Comparison of ENCODE assay signal across 1 cellular context in the genomic region with DNA sequence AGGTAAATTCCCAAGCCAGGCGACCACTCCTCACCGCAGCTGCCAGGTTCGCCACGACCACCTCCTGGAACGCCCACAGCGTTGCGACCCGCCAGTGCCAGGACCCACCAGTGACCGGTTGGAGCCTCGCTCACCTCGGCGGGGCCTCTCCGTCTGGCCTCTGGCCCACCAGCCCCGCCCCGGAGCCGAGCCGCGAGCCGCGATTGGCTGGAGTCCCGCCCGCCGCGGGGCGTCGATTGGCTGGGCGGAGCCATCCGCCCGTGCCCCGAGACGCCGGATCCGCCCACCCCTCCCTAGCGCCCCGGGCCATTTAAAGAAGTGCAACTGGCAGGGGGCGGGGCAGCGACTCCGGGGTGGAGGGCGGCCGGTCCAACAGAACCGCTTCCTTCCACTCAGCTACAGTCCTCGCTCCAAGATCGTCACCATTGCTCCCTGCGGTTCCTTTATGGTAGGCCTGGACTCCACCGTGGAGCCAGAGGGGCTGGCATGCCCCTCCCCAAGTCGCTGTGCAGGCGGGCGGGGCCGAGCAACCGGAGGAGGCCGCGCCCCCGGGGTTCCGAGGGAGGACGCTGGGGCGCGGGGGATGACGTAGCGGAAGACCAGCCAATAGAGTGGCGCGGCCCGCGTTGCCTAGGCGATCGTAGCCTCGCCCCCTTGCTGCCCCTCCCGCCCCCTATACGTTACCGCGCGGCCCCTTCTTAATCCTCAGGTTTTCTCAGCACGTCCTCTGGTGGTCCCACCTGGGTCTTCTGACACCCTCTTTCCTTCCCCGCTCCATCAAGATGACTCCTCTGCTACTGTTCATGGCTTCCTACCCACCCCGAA.
A peak's percentile ranks its signal among the peaks of the same experiment; 100 is the strongest.
TF ChIP-seq lines count a peak whose summit lies in the region.

A gene with protein sequence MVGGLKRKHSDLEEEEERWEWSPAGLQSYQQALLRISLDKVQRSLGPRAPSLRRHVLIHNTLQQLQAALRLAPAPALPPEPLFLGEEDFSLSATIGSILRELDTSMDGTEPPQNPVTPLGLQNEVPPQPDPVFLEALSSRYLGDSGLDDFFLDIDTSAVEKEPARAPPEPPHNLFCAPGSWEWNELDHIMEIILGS (minus strand): TSS at position 155 of the 825 bp plus-strand sequence. CDS start 2,255 bp downstream, outside the sequence.

TF ChIP-seq in HepG2, 621 proteins besides CTCF, POLR2A, EP300 and RAD21 (continued from another document and continues in another):
- TF ChIP-seq, protein P1, sequence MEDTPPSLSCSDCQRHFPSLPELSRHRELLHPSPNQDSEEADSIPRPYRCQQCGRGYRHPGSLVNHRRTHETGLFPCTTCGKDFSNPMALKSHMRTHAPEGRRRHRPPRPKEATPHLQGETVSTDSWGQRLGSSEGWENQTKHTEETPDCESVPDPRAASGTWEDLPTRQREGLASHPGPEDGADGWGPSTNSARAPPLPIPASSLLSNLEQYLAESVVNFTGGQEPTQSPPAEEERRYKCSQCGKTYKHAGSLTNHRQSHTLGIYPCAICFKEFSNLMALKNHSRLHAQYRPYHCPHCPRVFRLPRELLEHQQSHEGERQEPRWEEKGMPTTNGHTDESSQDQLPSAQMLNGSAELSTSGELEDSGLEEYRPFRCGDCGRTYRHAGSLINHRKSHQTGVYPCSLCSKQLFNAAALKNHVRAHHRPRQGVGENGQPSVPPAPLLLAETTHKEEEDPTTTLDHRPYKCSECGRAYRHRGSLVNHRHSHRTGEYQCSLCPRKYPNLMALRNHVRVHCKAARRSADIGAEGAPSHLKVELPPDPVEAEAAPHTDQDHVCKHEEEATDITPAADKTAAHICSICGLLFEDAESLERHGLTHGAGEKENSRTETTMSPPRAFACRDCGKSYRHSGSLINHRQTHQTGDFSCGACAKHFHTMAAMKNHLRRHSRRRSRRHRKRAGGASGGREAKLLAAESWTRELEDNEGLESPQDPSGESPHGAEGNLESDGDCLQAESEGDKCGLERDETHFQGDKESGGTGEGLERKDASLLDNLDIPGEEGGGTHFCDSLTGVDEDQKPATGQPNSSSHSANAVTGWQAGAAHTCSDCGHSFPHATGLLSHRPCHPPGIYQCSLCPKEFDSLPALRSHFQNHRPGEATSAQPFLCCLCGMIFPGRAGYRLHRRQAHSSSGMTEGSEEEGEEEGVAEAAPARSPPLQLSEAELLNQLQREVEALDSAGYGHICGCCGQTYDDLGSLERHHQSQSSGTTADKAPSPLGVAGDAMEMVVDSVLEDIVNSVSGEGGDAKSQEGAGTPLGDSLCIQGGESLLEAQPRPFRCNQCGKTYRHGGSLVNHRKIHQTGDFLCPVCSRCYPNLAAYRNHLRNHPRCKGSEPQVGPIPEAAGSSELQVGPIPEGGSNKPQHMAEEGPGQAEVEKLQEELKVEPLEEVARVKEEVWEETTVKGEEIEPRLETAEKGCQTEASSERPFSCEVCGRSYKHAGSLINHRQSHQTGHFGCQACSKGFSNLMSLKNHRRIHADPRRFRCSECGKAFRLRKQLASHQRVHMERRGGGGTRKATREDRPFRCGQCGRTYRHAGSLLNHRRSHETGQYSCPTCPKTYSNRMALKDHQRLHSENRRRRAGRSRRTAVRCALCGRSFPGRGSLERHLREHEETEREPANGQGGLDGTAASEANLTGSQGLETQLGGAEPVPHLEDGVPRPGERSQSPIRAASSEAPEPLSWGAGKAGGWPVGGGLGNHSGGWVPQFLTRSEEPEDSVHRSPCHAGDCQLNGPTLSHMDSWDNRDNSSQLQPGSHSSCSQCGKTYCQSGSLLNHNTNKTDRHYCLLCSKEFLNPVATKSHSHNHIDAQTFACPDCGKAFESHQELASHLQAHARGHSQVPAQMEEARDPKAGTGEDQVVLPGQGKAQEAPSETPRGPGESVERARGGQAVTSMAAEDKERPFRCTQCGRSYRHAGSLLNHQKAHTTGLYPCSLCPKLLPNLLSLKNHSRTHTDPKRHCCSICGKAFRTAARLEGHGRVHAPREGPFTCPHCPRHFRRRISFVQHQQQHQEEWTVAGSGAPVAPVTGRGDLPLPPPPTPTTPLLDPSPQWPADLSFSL (CRISPR knock-in tag; IDR thresholded peaks at IDR 0.05), result no peak
- TF ChIP-seq HOXD1 (CRISPR knock-in tag; IDR thresholded peaks at IDR 0.05) (peak; percentile 47; the same call in 1 of the 2 replicates), HMG20A (CRISPR knock-in tag; IDR thresholded peaks at IDR 0.05; ENCODE audit: borderline replicate concordance) (no peak), FIP1L1 (IDR thresholded peaks at IDR 0.05; ENCODE audit: borderline replicate concordance, insufficient read depth, low read depth, low read length) (no peak), ZNF292 (CRISPR knock-in tag; IDR thresholded peaks at IDR 0.05; ENCODE audit: borderline replicate concordance, low read depth) (0 out of 2 replicates have a peak, but pooled peaks have one; percentile 27), ZNF260 (CRISPR knock-in tag; IDR thresholded peaks at IDR 0.05; ENCODE audit: borderline replicate concordance, low read depth) (no peak), ZNF326 (CRISPR knock-in tag; IDR thresholded peaks at IDR 0.05; ENCODE audit: borderline replicate concordance) (no peak), GABPB1 (CRISPR knock-in tag; IDR thresholded peaks at IDR 0.05) (peak; percentile 81), RNF2 (conservative IDR thresholded peaks at IDR 0.05; ENCODE audit: low read depth) (no peak), ZSCAN9 (CRISPR knock-in tag; IDR thresholded peaks at IDR 0.05; ENCODE audit: borderline replicate concordance) (no peak), ERF (CRISPR knock-in tag; IDR thresholded peaks at IDR 0.05) (peak; percentile 60; the same call in 1 of the 2 replicates), ZNF230 (CRISPR knock-in tag; IDR thresholded peaks at IDR 0.05) (peak; percentile 64; the same call in 1 of the 2 replicates), POLR2AphosphoS5 (IDR thresholded peaks at IDR 0.05; ENCODE audit: low read depth, low read length) (peak; percentile 91), ZC3H4 (CRISPR knock-in tag; IDR thresholded peaks at IDR 0.05; ENCODE audit: borderline replicate concordance) (no peak), ZNF207 (IDR thresholded peaks at IDR 0.05; ENCODE audit: borderline replicate concordance) (no peak), AGO2 (optimal IDR thresholded peaks at IDR 0.05; ENCODE audit: low read depth, low read length) (peak; percentile 15), ZNF839 (CRISPR knock-in tag; IDR thresholded peaks at IDR 0.05; ENCODE audit: borderline replicate concordance) (0 out of 2 replicates have a peak, but pooled peaks have one; percentile 20), KMT2B (CRISPR knock-in tag; IDR thresholded peaks at IDR 0.05) (no peak), ZNF160 (CRISPR knock-in tag; IDR thresholded peaks at IDR 0.05) (peak; percentile 68; the same call in 1 of the 2 replicates), ZNF510 (CRISPR knock-in tag; IDR thresholded peaks at IDR 0.05; ENCODE audit: low read depth) (no peak), ZNF850 (CRISPR knock-in tag; conservative IDR thresholded peaks at IDR 0.05) (no peak), ZNF124 (CRISPR knock-in tag; IDR thresholded peaks at IDR 0.05) (0 out of 2 replicates have a peak, but pooled peaks have one; percentile 15), SMAD1 (CRISPR knock-in tag; IDR thresholded peaks at IDR 0.05; ENCODE audit: borderline replicate concordance, low read depth) (no peak), KLF13 (CRISPR knock-in tag; IDR thresholded peaks at IDR 0.05) (no peak; the same call in 1 of the 2 replicates), TARDBP (CRISPR knock-in tag; IDR thresholded peaks at IDR 0.05) (peak; percentile 34; the same call in 1 of the 2 replicates), PHF21A (CRISPR knock-in tag; IDR thresholded peaks at IDR 0.05) (peak; percentile 75)
- TF ChIP-seq, protein P2, sequence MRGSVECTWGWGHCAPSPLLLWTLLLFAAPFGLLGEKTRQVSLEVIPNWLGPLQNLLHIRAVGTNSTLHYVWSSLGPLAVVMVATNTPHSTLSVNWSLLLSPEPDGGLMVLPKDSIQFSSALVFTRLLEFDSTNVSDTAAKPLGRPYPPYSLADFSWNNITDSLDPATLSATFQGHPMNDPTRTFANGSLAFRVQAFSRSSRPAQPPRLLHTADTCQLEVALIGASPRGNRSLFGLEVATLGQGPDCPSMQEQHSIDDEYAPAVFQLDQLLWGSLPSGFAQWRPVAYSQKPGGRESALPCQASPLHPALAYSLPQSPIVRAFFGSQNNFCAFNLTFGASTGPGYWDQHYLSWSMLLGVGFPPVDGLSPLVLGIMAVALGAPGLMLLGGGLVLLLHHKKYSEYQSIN (CRISPR knock-in tag; IDR thresholded peaks at IDR 0.05; ENCODE audit: borderline replicate concordance), result no peak
- TF ChIP-seq, protein P3, sequence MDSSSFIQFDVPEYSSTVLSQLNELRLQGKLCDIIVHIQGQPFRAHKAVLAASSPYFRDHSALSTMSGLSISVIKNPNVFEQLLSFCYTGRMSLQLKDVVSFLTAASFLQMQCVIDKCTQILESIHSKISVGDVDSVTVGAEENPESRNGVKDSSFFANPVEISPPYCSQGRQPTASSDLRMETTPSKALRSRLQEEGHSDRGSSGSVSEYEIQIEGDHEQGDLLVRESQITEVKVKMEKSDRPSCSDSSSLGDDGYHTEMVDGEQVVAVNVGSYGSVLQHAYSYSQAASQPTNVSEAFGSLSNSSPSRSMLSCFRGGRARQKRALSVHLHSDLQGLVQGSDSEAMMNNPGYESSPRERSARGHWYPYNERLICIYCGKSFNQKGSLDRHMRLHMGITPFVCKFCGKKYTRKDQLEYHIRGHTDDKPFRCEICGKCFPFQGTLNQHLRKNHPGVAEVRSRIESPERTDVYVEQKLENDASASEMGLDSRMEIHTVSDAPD (CRISPR knock-in tag; IDR thresholded peaks at IDR 0.05), result no peak
- TF ChIP-seq, protein P4, sequence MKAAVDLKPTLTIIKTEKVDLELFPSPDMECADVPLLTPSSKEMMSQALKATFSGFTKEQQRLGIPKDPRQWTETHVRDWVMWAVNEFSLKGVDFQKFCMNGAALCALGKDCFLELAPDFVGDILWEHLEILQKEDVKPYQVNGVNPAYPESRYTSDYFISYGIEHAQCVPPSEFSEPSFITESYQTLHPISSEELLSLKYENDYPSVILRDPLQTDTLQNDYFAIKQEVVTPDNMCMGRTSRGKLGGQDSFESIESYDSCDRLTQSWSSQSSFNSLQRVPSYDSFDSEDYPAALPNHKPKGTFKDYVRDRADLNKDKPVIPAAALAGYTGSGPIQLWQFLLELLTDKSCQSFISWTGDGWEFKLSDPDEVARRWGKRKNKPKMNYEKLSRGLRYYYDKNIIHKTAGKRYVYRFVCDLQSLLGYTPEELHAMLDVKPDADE (CRISPR knock-in tag; IDR thresholded peaks at IDR 0.05), result no peak; the same call in 1 of the 2 replicates
- TF ChIP-seq, protein P5, sequence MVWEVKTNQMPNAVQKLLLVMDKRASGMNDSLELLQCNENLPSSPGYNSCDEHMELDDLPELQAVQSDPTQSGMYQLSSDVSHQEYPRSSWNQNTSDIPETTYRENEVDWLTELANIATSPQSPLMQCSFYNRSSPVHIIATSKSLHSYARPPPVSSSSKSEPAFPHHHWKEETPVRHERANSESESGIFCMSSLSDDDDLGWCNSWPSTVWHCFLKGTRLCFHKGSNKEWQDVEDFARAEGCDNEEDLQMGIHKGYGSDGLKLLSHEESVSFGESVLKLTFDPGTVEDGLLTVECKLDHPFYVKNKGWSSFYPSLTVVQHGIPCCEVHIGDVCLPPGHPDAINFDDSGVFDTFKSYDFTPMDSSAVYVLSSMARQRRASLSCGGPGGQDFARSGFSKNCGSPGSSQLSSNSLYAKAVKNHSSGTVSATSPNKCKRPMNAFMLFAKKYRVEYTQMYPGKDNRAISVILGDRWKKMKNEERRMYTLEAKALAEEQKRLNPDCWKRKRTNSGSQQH (CRISPR knock-in tag; IDR thresholded peaks at IDR 0.05; ENCODE audit: low read depth), result 0 out of 2 replicates have a peak, but pooled peaks have one; percentile 47
- TF ChIP-seq, protein P6, sequence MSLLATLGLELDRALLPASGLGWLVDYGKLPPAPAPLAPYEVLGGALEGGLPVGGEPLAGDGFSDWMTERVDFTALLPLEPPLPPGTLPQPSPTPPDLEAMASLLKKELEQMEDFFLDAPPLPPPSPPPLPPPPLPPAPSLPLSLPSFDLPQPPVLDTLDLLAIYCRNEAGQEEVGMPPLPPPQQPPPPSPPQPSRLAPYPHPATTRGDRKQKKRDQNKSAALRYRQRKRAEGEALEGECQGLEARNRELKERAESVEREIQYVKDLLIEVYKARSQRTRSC (CRISPR knock-in tag; IDR thresholded peaks at IDR 0.05; ENCODE audit: low read depth), result no peak
- TF ChIP-seq, protein P7, sequence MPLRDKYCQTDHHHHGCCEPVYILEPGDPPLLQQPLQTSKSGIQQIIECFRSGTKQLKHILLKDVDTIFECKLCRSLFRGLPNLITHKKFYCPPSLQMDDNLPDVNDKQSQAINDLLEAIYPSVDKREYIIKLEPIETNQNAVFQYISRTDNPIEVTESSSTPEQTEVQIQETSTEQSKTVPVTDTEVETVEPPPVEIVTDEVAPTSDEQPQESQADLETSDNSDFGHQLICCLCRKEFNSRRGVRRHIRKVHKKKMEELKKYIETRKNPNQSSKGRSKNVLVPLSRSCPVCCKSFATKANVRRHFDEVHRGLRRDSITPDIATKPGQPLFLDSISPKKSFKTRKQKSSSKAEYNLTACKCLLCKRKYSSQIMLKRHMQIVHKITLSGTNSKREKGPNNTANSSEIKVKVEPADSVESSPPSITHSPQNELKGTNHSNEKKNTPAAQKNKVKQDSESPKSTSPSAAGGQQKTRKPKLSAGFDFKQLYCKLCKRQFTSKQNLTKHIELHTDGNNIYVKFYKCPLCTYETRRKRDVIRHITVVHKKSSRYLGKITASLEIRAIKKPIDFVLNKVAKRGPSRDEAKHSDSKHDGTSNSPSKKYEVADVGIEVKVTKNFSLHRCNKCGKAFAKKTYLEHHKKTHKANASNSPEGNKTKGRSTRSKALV (CRISPR knock-in tag; IDR thresholded peaks at IDR 0.05), result no peak
- TF ChIP-seq, protein P8, sequence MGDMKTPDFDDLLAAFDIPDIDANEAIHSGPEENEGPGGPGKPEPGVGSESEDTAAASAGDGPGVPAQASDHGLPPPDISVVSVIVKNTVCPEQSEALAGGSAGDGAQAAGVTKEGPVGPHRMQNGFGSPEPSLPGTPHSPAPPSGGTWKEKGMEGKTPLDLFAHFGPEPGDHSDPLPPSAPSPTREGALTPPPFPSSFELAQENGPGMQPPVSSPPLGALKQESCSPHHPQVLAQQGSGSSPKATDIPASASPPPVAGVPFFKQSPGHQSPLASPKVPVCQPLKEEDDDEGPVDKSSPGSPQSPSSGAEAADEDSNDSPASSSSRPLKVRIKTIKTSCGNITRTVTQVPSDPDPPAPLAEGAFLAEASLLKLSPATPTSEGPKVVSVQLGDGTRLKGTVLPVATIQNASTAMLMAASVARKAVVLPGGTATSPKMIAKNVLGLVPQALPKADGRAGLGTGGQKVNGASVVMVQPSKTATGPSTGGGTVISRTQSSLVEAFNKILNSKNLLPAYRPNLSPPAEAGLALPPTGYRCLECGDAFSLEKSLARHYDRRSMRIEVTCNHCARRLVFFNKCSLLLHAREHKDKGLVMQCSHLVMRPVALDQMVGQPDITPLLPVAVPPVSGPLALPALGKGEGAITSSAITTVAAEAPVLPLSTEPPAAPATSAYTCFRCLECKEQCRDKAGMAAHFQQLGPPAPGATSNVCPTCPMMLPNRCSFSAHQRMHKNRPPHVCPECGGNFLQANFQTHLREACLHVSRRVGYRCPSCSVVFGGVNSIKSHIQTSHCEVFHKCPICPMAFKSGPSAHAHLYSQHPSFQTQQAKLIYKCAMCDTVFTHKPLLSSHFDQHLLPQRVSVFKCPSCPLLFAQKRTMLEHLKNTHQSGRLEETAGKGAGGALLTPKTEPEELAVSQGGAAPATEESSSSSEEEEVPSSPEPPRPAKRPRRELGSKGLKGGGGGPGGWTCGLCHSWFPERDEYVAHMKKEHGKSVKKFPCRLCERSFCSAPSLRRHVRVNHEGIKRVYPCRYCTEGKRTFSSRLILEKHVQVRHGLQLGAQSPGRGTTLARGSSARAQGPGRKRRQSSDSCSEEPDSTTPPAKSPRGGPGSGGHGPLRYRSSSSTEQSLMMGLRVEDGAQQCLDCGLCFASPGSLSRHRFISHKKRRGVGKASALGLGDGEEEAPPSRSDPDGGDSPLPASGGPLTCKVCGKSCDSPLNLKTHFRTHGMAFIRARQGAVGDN (CRISPR knock-in tag; IDR thresholded peaks at IDR 0.05), result peak; percentile 73
